In genomic region chr21:37915941-37916794, GRCh38 we compare ENCODE assay signal across 8 cellular contexts. TPM values are rescaled to one million over a fixed set of nuclear protein-coding genes. Genes with fewer than 3 reads are reported as not detected.
DNase-seq lines count a peak whose midpoint lies in the region; TF ChIP-seq lines count a peak whose summit lies in the region.

TSS of gene KCNJ6 (minus strand) at chr21:37916457. CDS start at chr21:37840682, 75,775 bp downstream.

- H3K36me3 Mint-ChIP-seq in T-helper 2 cell treated with Interferon-gamma antibody and Interleukin-4, amounts not matched to agents 5 μg/mL and 100 μg/mL, for 36 hours (ENCODE audit: low read depth): no peaks in the 10 kb centered on the region

- no peak for TF ChIP-seq POLR2A in tibial nerve (IDR thresholded peaks at IDR 0.05)

- H3K4me1 Mint-ChIP-seq in T-helper 2 cell treated with Interferon-gamma antibody and Interleukin-4, amounts not matched to agents 5 μg/mL and 100 μg/mL, for 36 hours (ENCODE audit: low read depth): peaks cover 1% of the 10 kb centered on the region

- WGBS in tibial nerve, 2 donors: 2% methylated on average over 64 to 67 of the region's 68 CpGs

- peak; percentile 24 for DNase-seq in activated T-cell treated with anti-CD3 and anti-CD28 coated beads for 48 hours (ENCODE audit: low read depth)
- DNase-seq in activated T-cell treated with anti-CD3 and anti-CD28 coated beads for 4 hours: no peak
- peak; percentile 67 to 87 for DNase-seq in NCI-H524 (lab: John Stamatoyannopoulos, UW)
- DNase-seq in dermis microvascular lymphatic vessel endothelial cell (ENCODE audit: low read depth in 2 of 2): peak; percentile 11 to 50
- peak; percentile 55 to 70 for DNase-seq in lung microvascular endothelial cell (ENCODE audit: low read depth in 2 of 2)
- no peak for DNase-seq in tibial nerve (ENCODE audit: low spot score in 2 of 2)
- no peak for DNase-seq in T-helper 1 cell
- no peak for DNase-seq in T-helper 2 cell treated with Interferon-gamma antibody and Interleukin-4, amounts not matched to agents 5 μg/mL and 100 μg/mL, for 36 hours (ENCODE audit: low spot score)

- H3K4me3 Mint-ChIP-seq in T-helper 2 cell treated with Interferon-gamma antibody and Interleukin-4, amounts not matched to agents 5 μg/mL and 100 μg/mL, for 36 hours: no peak within 1 kb of the TSS

- peaks cover 0 to 58% of the 10 kb centered on the region in 2 donors for H3K27me3 ChIP-seq in tibial nerve

- no peak for TF ChIP-seq EP300 in tibial nerve (IDR thresholded peaks at IDR 0.05)

- H3K4me3 ChIP-seq in tibial nerve: peak within 1 kb of the TSS in 2 of 4 donors; percentile 15 to 31

- H3K4me1 ChIP-seq in tibial nerve: peaks cover 0 to 18% (median 10%) of the 10 kb centered on the region in 4 donors

- peaks cover 52% of the 10 kb centered on the region for H3K27me3 Mint-ChIP-seq in T-helper 2 cell treated with Interferon-gamma antibody and Interleukin-4, amounts not matched to agents 5 μg/mL and 100 μg/mL, for 36 hours (ENCODE audit: low read depth)

- no peaks in the 10 kb centered on the region for H3K9me3 Mint-ChIP-seq in T-helper 2 cell treated with Interferon-gamma antibody and Interleukin-4, amounts not matched to agents 5 μg/mL and 100 μg/mL, for 36 hours

- no peaks in the 10 kb centered on the region for H3K36me3 ChIP-seq in tibial nerve

- H3K27ac Mint-ChIP-seq in T-helper 2 cell treated with Interferon-gamma antibody and Interleukin-4, amounts not matched to agents 5 μg/mL and 100 μg/mL, for 36 hours: no peak within 1 kb of the TSS

- H3K9me3 ChIP-seq in tibial nerve: no peaks in the 10 kb centered on the region

- TF ChIP-seq CTCF in tibial nerve (IDR thresholded peaks at IDR 0.05): peak in 2 of 5 experiments; percentile 15 to 36

- H3K27ac ChIP-seq in tibial nerve: no peak within 1 kb of the TSS

RNA-seq across cellular contexts. Expression of gene KCNJ6, which starts in this region (rescaled TPM):
- total RNA-seq in dermis microvascular lymphatic vessel endothelial cell (not detected in 2 replicates), lung microvascular endothelial cell (under 0.01 TPM in 1 of 2 replicates, not detected in the other), tibial nerve (not detected)

Comparison
In these comparisons a context has a peak if more than half of its experiments do, and no peak if none do; other contexts are left out.
1. DNase-seq: peak in activated T-cell treated with anti-CD3 and anti-CD28 coated beads for 48 hours (single experiment) and NCI-H524 (2 of 2); none in activated T-cell treated with anti-CD3 and anti-CD28 coated beads for 4 hours (single experiment), tibial nerve (0 of 2), T-helper 1 cell (0 of 5) and T-helper 2 cell treated with Interferon-gamma antibody and Interleukin-4, amounts not matched to agents 5 μg/mL and 100 μg/mL, for 36 hours (single experiment).
2. Peak in DNase-seq in dermis microvascular lymphatic vessel endothelial cell; RNA of the gene not detected or under 1 TPM.
3. Peak in DNase-seq in lung microvascular endothelial cell; RNA of the gene not detected or under 1 TPM.